ENCODE assay signal across 8 cellular contexts in genomic region chr17:48025040-48025903, GRCh38. TPM values are rescaled to one million over a fixed set of nuclear protein-coding genes. Genes with fewer than 3 reads are reported as not detected.
A peak's percentile ranks its signal among the peaks of the same experiment; 100 is the strongest.
DNase-seq lines count a peak whose midpoint lies in the region; ATAC-seq and TF ChIP-seq lines count a peak whose summit lies in the region.

No MANE protein-coding gene starts in this region.

- ATAC-seq in RWPE2 (ENCODE audit: low read depth): peak; percentile 64
- peak; percentile 95 to 97 for ATAC-seq in natural killer cell treated with Interleukin-12 subunit alpha and Interleukin-12 subunit beta and Interleukin-15 and Interleukin-18, amount 100 ng/mL, for 72 hours

- peaks cover 19% of the 10 kb centered on the region for H3K23me2 ChIP-seq in H9 (ENCODE audit: insufficient read length, low read depth, low read length, poor library complexity, severe bottlenecking)

- no peaks in the 10 kb centered on the region for H4K20me1 ChIP-seq in H9 (ENCODE audit: control insufficient read depth, insufficient read depth, insufficient read length)

- H2BK12ac ChIP-seq in H9 (ENCODE audit: insufficient read length, low read depth, low read length): no peak overlapping the region

- peaks cover 45% of the 10 kb centered on the region for H3K27me3 Mint-ChIP-seq in H9 (ENCODE audit: low read depth)
- H3K27me3 Mint-ChIP-seq in natural killer cell treated with Interleukin-12 subunit alpha and Interleukin-12 subunit beta and Interleukin-15 and Interleukin-18, amount 100 ng/mL, for 72 hours: peaks cover 11 to 20% of the 10 kb centered on the region in 2 donors

- no peak overlapping the region for H3K14ac ChIP-seq in H9 (ENCODE audit: insufficient read depth, low read length)

- no peaks in the 10 kb centered on the region for H3K79me1 ChIP-seq in H9 (ENCODE audit: insufficient read depth, low read depth, low read length, poor library complexity, severe bottlenecking)

- H3K9me3 ChIP-seq in H9 (ENCODE audit: control insufficient read depth, low read depth, low read length) (no peaks in the 10 kb centered on the region), RWPE2 (ENCODE audit: severe bottlenecking) (no peaks in the 10 kb centered on the region)

- H3K79me2 ChIP-seq in H9 (ENCODE audit: insufficient read depth, low read length): no peaks in the 10 kb centered on the region

- H4K8ac ChIP-seq in H9 (replicated peaks; ENCODE audit: insufficient read length, low read depth, low read length): no peak overlapping the region

- no peak overlapping the region for H3K4ac ChIP-seq in H9 (ENCODE audit: low read depth, low read length)

- H3K27me3 ChIP-seq in H9 (ENCODE audit: insufficient read depth, low read length) (peaks cover 2% of the 10 kb centered on the region; the same call in 1 of the 2 replicates), RWPE2 (ENCODE audit: insufficient read depth, poor library complexity, severe bottlenecking) (no peaks in the 10 kb centered on the region)

- H3K4me1 Mint-ChIP-seq in H9: peaks cover 28 to 32% of the 10 kb centered on the region in 2 experiments
- H3K4me1 Mint-ChIP-seq in natural killer cell treated with Interleukin-12 subunit alpha and Interleukin-12 subunit beta and Interleukin-15 and Interleukin-18, amount 100 ng/mL, for 72 hours (ENCODE audit: low read depth in 2 of 2): peaks cover 22 to 26% of the 10 kb centered on the region in 2 donors

- no peak overlapping the region for H3T11ph ChIP-seq in H9 (ENCODE audit: low read length)

- H3K9ac ChIP-seq in H9 (ENCODE audit: extremely low read depth, insufficient read length, low read length): no peak overlapping the region

- peak overlapping the region; percentile 80 for H3K4me2 ChIP-seq in H9 (ENCODE audit: insufficient read depth, insufficient read length, low read length)

- H2AFZ ChIP-seq in H9 (ENCODE audit: low read length): no peak overlapping the region

- WGBS in H9 (ENCODE audit: extremely low coverage, insufficient read length, low lambda C conversion rate): no CpG with 5 or more reads among the region's 56 CpGs

- H3K36me3 ChIP-seq in RWPE2 (ENCODE audit: low read depth): no peaks in the 10 kb centered on the region

- H4K5ac ChIP-seq in H9 (ENCODE audit: insufficient read length, low read depth, low read length): no peak overlapping the region

- no peak overlapping the region for H2BK15ac ChIP-seq in H9 (ENCODE audit: low read depth, low read length)

- no peak overlapping the region for H2AK5ac ChIP-seq in H9 (ENCODE audit: insufficient read length, low read length)

- TF ChIP-seq CTCF in H9 (conservative IDR thresholded peaks at IDR 0.05) (peak; percentile 82), RWPE2 (IDR thresholded peaks at IDR 0.05; ENCODE audit: poor library complexity, severe bottlenecking) (peak; percentile 95)

- no peak overlapping the region; a peak in 1 of 7 replicates for H3K27ac Mint-ChIP-seq in H9
- peak overlapping the region; percentile 32 to 62 for H3K27ac Mint-ChIP-seq in natural killer cell treated with Interleukin-12 subunit alpha and Interleukin-12 subunit beta and Interleukin-15 and Interleukin-18, amount 100 ng/mL, for 72 hours

- H4K91ac ChIP-seq in H9 (ENCODE audit: insufficient read length, low read depth, low read length): no peak overlapping the region

- no peak overlapping the region for H2BK5ac ChIP-seq in H9 (ENCODE audit: insufficient read length, low read length)

- peak overlapping the region; percentile 58 to 79 for H3K4me3 Mint-ChIP-seq in H9
- peak overlapping the region; percentile 94 for H3K4me3 Mint-ChIP-seq in natural killer cell treated with Interleukin-12 subunit alpha and Interleukin-12 subunit beta and Interleukin-15 and Interleukin-18, amount 100 ng/mL, for 72 hours

- no peaks in the 10 kb centered on the region for H3K36me3 Mint-ChIP-seq in H9 (ENCODE audit: insufficient read depth in 1 of 3, low read depth in 3 of 3)
- H3K36me3 Mint-ChIP-seq in natural killer cell treated with Interleukin-12 subunit alpha and Interleukin-12 subunit beta and Interleukin-15 and Interleukin-18, amount 100 ng/mL, for 72 hours: no peaks in the 10 kb centered on the region

- no peak overlapping the region for H2BK20ac ChIP-seq in H9 (ENCODE audit: low read depth, low read length, poor library complexity, severe bottlenecking)

- no peak overlapping the region for H3K23ac ChIP-seq in H9 (ENCODE audit: insufficient read length, low read depth, low read length)

- no peak overlapping the region for H3K18ac ChIP-seq in H9 (ENCODE audit: insufficient read length, low read depth, low read length)

- no peak overlapping the region for H2BK120ac ChIP-seq in H9 (ENCODE audit: low read depth, low read length, poor library complexity, severe bottlenecking)

- peak overlapping the region; percentile 29 for H3K4me3 ChIP-seq in RWPE2 (ENCODE audit: severe bottlenecking)

- no peak overlapping the region for H3K27ac ChIP-seq in H9 (ENCODE audit: insufficient read length, low read depth, low read length)
- H3K27ac ChIP-seq in RWPE2 (ENCODE audit: poor library complexity, severe bottlenecking): peak overlapping the region; percentile 76

- H3K56ac ChIP-seq in H9 (ENCODE audit: insufficient read length, low read depth, low read length): no peak overlapping the region

- H3K4me1 ChIP-seq in H9 (ENCODE audit: insufficient read depth, low read length) (no peaks in the 10 kb centered on the region), RWPE2 (ENCODE audit: insufficient read depth, poor library complexity, severe bottlenecking) (peaks cover 18% of the 10 kb centered on the region)

- DNase-seq in EL: peak; percentile 96
- peak; percentile 98 for DNase-seq in H9
- peak; percentile 95 for DNase-seq in M059J (ENCODE audit: low read depth)
- DNase-seq in RWPE2 (ENCODE audit: low spot score): peak; percentile 99
- peak; percentile 97 for DNase-seq in activated T-helper 9 cell treated with anti-CD3 and anti-CD28 coated beads, Interleukin-2, amount 50 U/mL, for 16 hours (ENCODE audit: low read depth)
- peak; percentile 95 for DNase-seq in fibroblast of peridontal ligament (ENCODE audit: extremely low read depth)
- DNase-seq in natural killer cell treated with Interleukin-12 subunit alpha and Interleukin-12 subunit beta and Interleukin-15 and Interleukin-18, amount 100 ng/mL, for 72 hours (ENCODE audit: low spot score): peak; percentile 97
- peak; percentile 92 to 98 (median 96) for DNase-seq in stimulated activated naive CD4-positive, alpha-beta T cell (lab: John Stamatoyannopoulos, UW)

- H3K9me3 Mint-ChIP-seq in H9: no peaks in the 10 kb centered on the region; a peak in 1 of 5 replicates
- no peaks in the 10 kb centered on the region for H3K9me3 Mint-ChIP-seq in natural killer cell treated with Interleukin-12 subunit alpha and Interleukin-12 subunit beta and Interleukin-15 and Interleukin-18, amount 100 ng/mL, for 72 hours

RNA-seq across cellular contexts. Expression of gene COPZ2, which starts 12.3 kb away (rescaled TPM):
- total RNA-seq in H9 (2021): 0.68 and 0.77 TPM in 2 replicates
- total RNA-seq in M059J (2014; rRNA removed; shearing (Covaris generic)): 27.3 and 40.7 TPM in 2 replicates
- 10 to 100 TPM; 14.9 to 32.9 TPM for total RNA-seq in natural killer cell treated with Interleukin-12 subunit alpha and Interleukin-12 subunit beta and Interleukin-15 and Interleukin-18, amount 100 ng/mL, for 72 hours

RNA-seq across cellular contexts. Expression of gene NFE2L1, which starts 22.9 kb away (rescaled TPM):
- 158 and 161 TPM in 2 replicates for total RNA-seq in H9 (2021)
- 44.3 and 68.7 TPM in 2 replicates for total RNA-seq in M059J (2014; rRNA removed; shearing (Covaris generic))
- 100 to 1,000 TPM; 103 to 153 TPM for total RNA-seq in natural killer cell treated with Interleukin-12 subunit alpha and Interleukin-12 subunit beta and Interleukin-15 and Interleukin-18, amount 100 ng/mL, for 72 hours

RNA-seq across cellular contexts. Expression of gene CDK5RAP3, which starts 54.4 kb away (rescaled TPM):
- total RNA-seq in H9 (2021): 144 and 149 TPM in 2 replicates
- total RNA-seq in M059J (2014; rRNA removed; shearing (Covaris generic)): 60.4 and 69.5 TPM in 2 replicates
- total RNA-seq in natural killer cell treated with Interleukin-12 subunit alpha and Interleukin-12 subunit beta and Interleukin-15 and Interleukin-18, amount 100 ng/mL, for 72 hours: 100 to 1,000 TPM; 150 to 278 TPM

Comparison
In these comparisons a context has a peak if more than half of its experiments do, and no peak if none do; other contexts are left out.
1. H3K27ac Mint-ChIP-seq: peak in natural killer cell treated with Interleukin-12 subunit alpha and Interleukin-12 subunit beta and Interleukin-15 and Interleukin-18, amount 100 ng/mL, for 72 hours (2 of 2); none in H9 (0 of 3).
2. Peak in every context shown above with its lines, with median percentiles within 50 percentile points of each other: DNase-seq.